20 cellular contexts compared by ENCODE assay signal in genomic region chr14:52129733-52130132, GRCh38.
DNase-seq lines count a peak whose midpoint lies in the region; ATAC-seq, FAIRE-seq and TF ChIP-seq lines count a peak whose summit lies in the region.
"Had no signal": no experiment of that assay in that cellular context is flagged by ENCODE, and none has a peak within 500 bp of the region (broad histone marks: within the 10 kb centered on the region; RNA-seq: fewer than 3 reads in every experiment).

No MANE protein-coding gene starts in this region.

- WGBS in liver = 66% methylated on average over 3 of the region's 3 CpGs
- 72% methylated on average over 3 of the region's 3 CpGs for WGBS in HepG2 (ENCODE audit: low lambda C conversion rate)

- in situ Hi-C loops in HepG2 (cut with HindIII; ENCODE audit: extremely low pct_ligation_motif_present, low pct_unique_long_range_greater_than_20kb) = loop anchor here (5.0 kb wide), 1 partner anchor 87 kb away; no protein-coding TSS in a partner anchor

- H3K27ac ChIP-seq in liver (ENCODE audit: low read depth in 1 of 2, low read length in 2 of 2) (peak overlapping the region in 1 of 2 donors; percentile 28), HepG2 (ENCODE audit: extremely low read length, insufficient read depth, low read length) (no peak overlapping the region)
- H3K27ac ChIP-seq: BLaER1 treated with 17β-estradiol and CSF1 and Interleukin-3, amounts not matched to agents 10 nM and 100 nM; GM23248; PC-9 had no signal

- H4K20me1 ChIP-seq in HepG2 (ENCODE audit: insufficient read depth, low read length) = no peaks in the 10 kb centered on the region
- H4K20me1 ChIP-seq: BLaER1 treated with 17β-estradiol and CSF1 and Interleukin-3, amounts not matched to agents 10 nM and 100 nM had no signal

- H3K36me3 Mint-ChIP-seq in neural crest cell (ENCODE audit: low read depth) = peaks cover under 1% of the 10 kb centered on the region

- TF ChIP-seq RAD21 in liver (IDR thresholded peaks at IDR 0.05) (peak in 1 of 2 donors; percentile 25), HepG2 (CRISPR knock-in tag; IDR thresholded peaks at IDR 0.05) (no peak)

- intact Hi-C loops in HepG2 (cut with micrococcal nuclease; ENCODE audit: unreplicated experiment) = loop anchor here (2.0 kb wide), 1 partner anchor 349 kb away; no protein-coding TSS in a partner anchor

- DNase-seq in HepG2 (ENCODE audit: low spot score) (no peak), fibroblast of villous mesenchyme (ENCODE audit: low read depth) (peak; percentile 97), neural crest cell (ENCODE audit: low read depth, low spot score) (no peak), islet precursor cell (no peak)
- DNase-seq in stimulated activated CD4-positive, alpha-beta T cell treated with anti-CD3 and anti-CD28 coated beads, Interleukin-12 subunit alpha, Interleukin-12 subunit beta, amount 100 ng/mL, for 4 hours = no peak
- no peak for DNase-seq in stimulated activated CD4-positive, alpha-beta T cell treated with anti-CD3 and anti-CD28 coated beads, Interleukin-4, amount 100 ng/mL, for 1 hour
- no peak for DNase-seq in activated CD4-positive, alpha-beta T cell treated with anti-CD3 and anti-CD28 coated beads for 1 hour
- DNase-seq: CD8-positive, alpha-beta memory T cell; DMS79; GM23248; NCI-H1930; NCI-H2171 treated with DMSO at 0.1 percent for 48 hours; NCI-H446 treated with DMSO at 0.1 percent for 48 hours; NCI-H774; PC-9 had no signal

- POLR2A ChIA-PET in HepG2 (lab: Yijun Ruan, JAX) = no interaction called here

- H3K79me2 ChIP-seq in HepG2 (ENCODE audit: insufficient read depth, low read length) = no peaks in the 10 kb centered on the region

- H3K27me3 ChIP-seq in liver (ENCODE audit: control insufficient read depth in 4 of 4, insufficient read depth in 4 of 4, low read length in 3 of 4) = peaks cover 0 to under 1% (median 0%) of the 10 kb centered on the region in 4 donors
- 0 out of 5 replicates have a peak, but pooled peaks cover 0 to 2% of the 10 kb centered on the region in 2 experiments for H3K27me3 ChIP-seq in HepG2 (ENCODE audit: control insufficient read depth in 1 of 2, insufficient read depth in 2 of 2, low read length in 2 of 2)
- H3K27me3 ChIP-seq: BLaER1 treated with 17β-estradiol and CSF1 and Interleukin-3, amounts not matched to agents 10 nM and 100 nM had no signal

- TF ChIP-seq EP300 in HepG2 (IDR thresholded peaks at IDR 0.05; ENCODE audit: low read depth in 2 of 2, low read length in 2 of 2) = no peak
- TF ChIP-seq EP300 in HepG2 (CRISPR knock-in tag; IDR thresholded peaks at IDR 0.05; ENCODE audit: borderline replicate concordance) = no peak

- H3K9me3 ChIP-seq in liver (ENCODE audit: control insufficient read depth in 4 of 4, low read length in 3 of 4) (peaks cover 0 to 4% (median 0%) of the 10 kb centered on the region in 4 donors), HepG2 (ENCODE audit: low read length) (0 out of 2 replicates have a peak, but pooled peaks cover 3% of the 10 kb centered on the region)

- CTCF ChIA-PET in HepG2 (lab: Yijun Ruan, JAX; ENCODE audit: low intra/inter-chr PET ratio, low total read pairs) = no interaction called here

- H3K9ac ChIP-seq in liver (ENCODE audit: low read depth in 1 of 2, low read length in 2 of 2) (no peak overlapping the region), HepG2 (ENCODE audit: insufficient read depth, low read depth, low read length) (no peak overlapping the region)
- H3K9ac ChIP-seq: BLaER1 treated with 17β-estradiol and CSF1 and Interleukin-3, amounts not matched to agents 10 nM and 100 nM; GM23248 had no signal

- BruUV-seq in HepG2 (replicated peaks; lab: Mats Ljungman, UMichigan) = no TSS peak

- H3K36me3 ChIP-seq in liver (ENCODE audit: control insufficient read depth in 4 of 4, insufficient read depth in 3 of 4, low read depth in 1 of 4, low read length in 3 of 4) (no peaks in the 10 kb centered on the region), HepG2 (replicated peaks in 1 of 2; ENCODE audit: control insufficient read depth in 1 of 2, insufficient read depth in 2 of 2, low read length in 2 of 2) (no peaks in the 10 kb centered on the region)
- H3K36me3 ChIP-seq: BLaER1 treated with 17β-estradiol and CSF1 and Interleukin-3, amounts not matched to agents 10 nM and 100 nM had no signal

- no peak for FAIRE-seq in HepG2 (lab: Jason Lieb, UNC)
- FAIRE-seq: A204.1, D721Med had no signal

- H3K4me2 ChIP-seq in HepG2 (ENCODE audit: low read depth, low read length) = no peak overlapping the region
- H3K4me2 ChIP-seq: BLaER1 treated with 17β-estradiol and CSF1 and Interleukin-3, amounts not matched to agents 10 nM and 100 nM; PC-9 had no signal

- no peak overlapping the region for H2AFZ ChIP-seq in HepG2 (ENCODE audit: low read length)
- H2AFZ ChIP-seq: GM23248, PC-9 had no signal

- peak overlapping the region; percentile 9 for H3K27ac Mint-ChIP-seq in neural crest cell (ENCODE audit: unreplicated experiment)
- H3K27ac Mint-ChIP-seq: CD8-positive, alpha-beta memory T cell had no signal

- peaks cover 6% of the 10 kb centered on the region for H3K27me3 Mint-ChIP-seq in neural crest cell (ENCODE audit: low read depth)

- no peak for TF ChIP-seq CTCF in liver (IDR thresholded peaks at IDR 0.05; ENCODE audit: low read depth, low read length, missing input control)
- no peak for TF ChIP-seq CTCF in HepG2 (CRISPR knock-in tag; IDR thresholded peaks at IDR 0.05)
- TF ChIP-seq CTCF in fibroblast of villous mesenchyme (IDR thresholded peaks at IDR 0.05; ENCODE audit: insufficient read depth, low read depth, low read length) = no peak
- no peak for TF ChIP-seq CTCF in neural crest cell (conservative IDR thresholded peaks at IDR 0.05)

- peaks cover 23% of the 10 kb centered on the region for H3K4me1 Mint-ChIP-seq in neural crest cell

- no peak overlapping the region for H3K4me3 Mint-ChIP-seq in neural crest cell
- H3K4me3 Mint-ChIP-seq: CD8-positive, alpha-beta memory T cell had no signal

- H3K4me3 ChIP-seq in liver (ENCODE audit: low read depth in 1 of 3, low read length in 3 of 3) (no peak overlapping the region), HepG2 (replicated peaks in 1 of 3; ENCODE audit: insufficient read depth in 1 of 3, low read depth in 2 of 3, low read length in 3 of 3) (no peak overlapping the region), fibroblast of villous mesenchyme (ENCODE audit: low read depth, low read length) (no peak overlapping the region)
- H3K4me3 ChIP-seq: BLaER1 treated with 17β-estradiol and CSF1 and Interleukin-3, amounts not matched to agents 10 nM and 100 nM; GM23248; PC-9 had no signal

- no peak for TF ChIP-seq POLR2A in HepG2 (IDR thresholded peaks at IDR 0.05; ENCODE audit: insufficient read depth in 1 of 2, low read depth in 2 of 2, low read length in 2 of 2)

- no peak for ATAC-seq in HepG2
- ATAC-seq: HCT116 had no signal

- H3K9me3 Mint-ChIP-seq in neural crest cell = peaks cover under 1% of the 10 kb centered on the region

- H3K4me1 ChIP-seq in liver (ENCODE audit: control insufficient read depth in 4 of 4, insufficient read depth in 4 of 4, low read length in 3 of 4) (no peaks in the 10 kb centered on the region), HepG2 (ENCODE audit: insufficient read depth, low read length) (no peaks in the 10 kb centered on the region)

TF ChIP-seq in liver, 16 proteins besides CTCF, POLR2A, EP300 and RAD21 (continues in another document):
- TF ChIP-seq RXRA (IDR thresholded peaks at IDR 0.05) = peak; percentile 11 to 29

TF ChIP-seq in HepG2, 621 proteins besides CTCF, POLR2A, EP300 and RAD21:
- TF ChIP-seq, protein P1, sequence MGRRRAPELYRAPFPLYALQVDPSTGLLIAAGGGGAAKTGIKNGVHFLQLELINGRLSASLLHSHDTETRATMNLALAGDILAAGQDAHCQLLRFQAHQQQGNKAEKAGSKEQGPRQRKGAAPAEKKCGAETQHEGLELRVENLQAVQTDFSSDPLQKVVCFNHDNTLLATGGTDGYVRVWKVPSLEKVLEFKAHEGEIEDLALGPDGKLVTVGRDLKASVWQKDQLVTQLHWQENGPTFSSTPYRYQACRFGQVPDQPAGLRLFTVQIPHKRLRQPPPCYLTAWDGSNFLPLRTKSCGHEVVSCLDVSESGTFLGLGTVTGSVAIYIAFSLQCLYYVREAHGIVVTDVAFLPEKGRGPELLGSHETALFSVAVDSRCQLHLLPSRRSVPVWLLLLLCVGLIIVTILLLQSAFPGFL (CRISPR knock-in tag; IDR thresholded peaks at IDR 0.05) = no peak
- TF ChIP-seq TOPORS (CRISPR knock-in tag; IDR thresholded peaks at IDR 0.05) = no peak
- no peak for TF ChIP-seq IRF9 (CRISPR knock-in tag; IDR thresholded peaks at IDR 0.05; ENCODE audit: borderline replicate concordance)
- no peak for TF ChIP-seq FIP1L1 (IDR thresholded peaks at IDR 0.05; ENCODE audit: borderline replicate concordance, insufficient read depth, low read depth, low read length)
- TF ChIP-seq, protein P2, sequence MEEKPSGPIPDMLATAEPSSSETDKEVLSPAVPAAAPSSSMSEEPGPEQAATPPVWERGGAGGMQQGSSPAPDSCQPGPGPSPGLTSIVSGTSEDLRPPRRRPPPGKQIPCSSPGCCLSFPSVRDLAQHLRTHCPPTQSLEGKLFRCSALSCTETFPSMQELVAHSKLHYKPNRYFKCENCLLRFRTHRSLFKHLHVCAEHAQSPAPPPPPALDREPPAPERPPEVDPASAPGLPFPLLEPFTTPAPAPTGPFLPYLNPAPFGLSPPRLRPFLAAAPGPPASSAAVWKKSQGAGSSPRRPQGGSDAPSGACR (CRISPR knock-in tag; IDR thresholded peaks at IDR 0.05) = no peak
